ENCODE assay signal across 8 cellular contexts in genomic region chr7:78134256-78134655, GRCh38.
DNase-seq lines count a peak whose midpoint lies in the region; ATAC-seq and TF ChIP-seq lines count a peak whose summit lies in the region.

No MANE protein-coding gene starts in this region.

- no peaks in the 10 kb centered on the region for H3K36me3 ChIP-seq in BJ (ENCODE audit: control insufficient read depth, insufficient read depth, low read length)
- H3K36me3 ChIP-seq in GM23248 (ENCODE audit: low read depth), result no peaks in the 10 kb centered on the region

- POLR2A ChIA-PET in BJ (lab: Charles Lee), result interaction anchor here (0.6 to 0.7 kb wide), 2 partner anchors 9 to 118 kb away, joined by 3 to 7 read pairs; no protein-coding TSS in a partner anchor

- H3K4me3 Mint-ChIP-seq in endothelial cell (ENCODE audit: unreplicated experiment), result no peak overlapping the region
- no peak overlapping the region for H3K4me3 Mint-ChIP-seq in progenitor cell of endocrine pancreas (ENCODE audit: low read depth)

- H4K20me1 ChIP-seq in GM23248 (ENCODE audit: insufficient read depth), result no peaks in the 10 kb centered on the region

- whole genome bisulfite sequencing in GM23248 (ENCODE audit: low coverage in 1 of 2, low lambda C conversion rate in 2 of 2, missing lambda C conversion rate in 2 of 2), 2 experiments, result 0 to 1% methylated on average over 2 of the region's 2 CpGs

- no peaks in the 10 kb centered on the region for H3K9me2 ChIP-seq in GM23248 (ENCODE audit: insufficient read depth)

- H3K27ac Mint-ChIP-seq in endothelial cell (ENCODE audit: unreplicated experiment) (no peak overlapping the region), progenitor cell of endocrine pancreas (no peak overlapping the region)

- no peak overlapping the region for H3K4me2 ChIP-seq in GM23248 (ENCODE audit: unreplicated experiment)

- TF ChIP-seq CTCF in BJ (IDR thresholded peaks at IDR 0.05; ENCODE audit: insufficient read depth, low read depth, low read length) (peak; percentile 61), endothelial cell (IDR thresholded peaks at IDR 0.05; ENCODE audit: unreplicated experiment) (peak; percentile 69), progenitor cell of endocrine pancreas (IDR thresholded peaks at IDR 0.05; ENCODE audit: unreplicated experiment) (peak; percentile 57)

- H3K4me3 ChIP-seq in BJ (ENCODE audit: low read depth, low read length) (no peak overlapping the region), GM23248 (no peak overlapping the region)

- peak; percentile 51 for DNase-seq in BJ (ENCODE audit: low read depth)
- DNase-seq in GM23248, result peak; percentile 94
- DNase-seq in NCI-H524 treated with DMSO at 0.1 percent for 48 hours (lab: John Stamatoyannopoulos, UW), result peak; percentile 10
- peak; percentile 29 for DNase-seq in endothelial cell (ENCODE audit: low spot score)
- no peak for DNase-seq in progenitor cell of endocrine pancreas (ENCODE audit: low spot score, unreplicated experiment)
- no peak for DNase-seq in middle frontal gyrus (ENCODE audit: extremely low spot score, low spot score)

- H3K27me3 Mint-ChIP-seq in endothelial cell (ENCODE audit: unreplicated experiment) (peaks cover 3% of the 10 kb centered on the region), progenitor cell of endocrine pancreas (no peaks in the 10 kb centered on the region)

- H3K4me1 Mint-ChIP-seq in endothelial cell (ENCODE audit: unreplicated experiment) (no peaks in the 10 kb centered on the region), progenitor cell of endocrine pancreas (ENCODE audit: low read depth) (peaks cover 2% of the 10 kb centered on the region)

- H3K27ac ChIP-seq in GM23248, result no peak overlapping the region

- peaks cover 13% of the 10 kb centered on the region for H3K4me1 ChIP-seq in GM23248 (ENCODE audit: insufficient read depth)

- H3K9ac ChIP-seq in GM23248, result no peak overlapping the region

- H3K79me2 ChIP-seq in GM23248 (ENCODE audit: insufficient read depth), result no peaks in the 10 kb centered on the region

- no peaks in the 10 kb centered on the region for H3K9me3 ChIP-seq in GM23248 (ENCODE audit: low read depth)

- ATAC-seq in GM18520 (IDR thresholded peaks at IDR 0.05; ENCODE audit: unreplicated experiment) (no peak), HG03025 (IDR thresholded peaks at IDR 0.05; ENCODE audit: low FRiP score, unreplicated experiment) (no peak)

- H3F3A ChIP-seq in GM23248 (ENCODE audit: insufficient read depth), result peaks cover 6% of the 10 kb centered on the region

- H3K36me3 Mint-ChIP-seq in endothelial cell (ENCODE audit: low read depth, unreplicated experiment) (no peaks in the 10 kb centered on the region), progenitor cell of endocrine pancreas (ENCODE audit: insufficient read depth) (no peaks in the 10 kb centered on the region)

- H3K9me3 Mint-ChIP-seq in endothelial cell (ENCODE audit: unreplicated experiment) (no peaks in the 10 kb centered on the region), progenitor cell of endocrine pancreas (ENCODE audit: low read depth) (no peaks in the 10 kb centered on the region)

- no peak overlapping the region for H2AFZ ChIP-seq in GM23248

- H3K27me3 ChIP-seq in BJ (ENCODE audit: control insufficient read depth, insufficient read depth, low read length) (no peaks in the 10 kb centered on the region), GM23248 (replicated peaks; ENCODE audit: insufficient read depth) (no peaks in the 10 kb centered on the region)

- CTCF ChIA-PET in BJ (lab: Yijun Ruan, JAX), result interaction anchor here (0.6 to 2.9 kb wide), 27 partner anchors 10 to 1042 kb away, joined by 3 to 19 read pairs (median 4); no protein-coding TSS in a partner anchor

- in situ Hi-C loops in GM23248 (cut with MboI), result no loop called here

Comparison
In these comparisons a context has a peak if more than half of its experiments do, and no peak if none do; other contexts are left out.
1. DNase-seq: peak in BJ (single experiment), GM23248 (single experiment), NCI-H524 treated with DMSO at 0.1 percent for 48 hours (single experiment) and endothelial cell (single experiment); none in progenitor cell of endocrine pancreas (single experiment) and middle frontal gyrus (single experiment).
2. Peak in every context shown above with its lines, with median percentiles within 50 percentile points of each other: CTCF ChIP-seq.